ENCODE assay signal across 14 cellular contexts in genomic region chr16:20438950-20439349, GRCh38. TPM values are rescaled to one million over a fixed set of nuclear protein-coding genes. Genes with fewer than 3 reads are reported as not detected.
A peak's percentile ranks its signal among the peaks of the same experiment; 100 is the strongest.
DNase-seq lines count a peak whose midpoint lies in the region; ATAC-seq and TF ChIP-seq lines count a peak whose summit lies in the region.
"Not testable (repeated sequence)": the region's sequence is repeated elsewhere in the genome, so short reads cannot be mapped to it uniquely, and the experiment has no call there.
"Had no signal": no experiment of that assay in that cellular context is flagged by ENCODE, and none has a peak within 500 bp of the region (broad histone marks: within the 10 kb centered on the region; RNA-seq: fewer than 3 reads in every experiment).

No MANE protein-coding gene starts in this region.

- H3K27me3 Mint-ChIP-seq in chondrocyte (ENCODE audit: low read depth), result not testable (repeated sequence)

- not testable (repeated sequence) for TF ChIP-seq CTCF in RWPE2 (IDR thresholded peaks at IDR 0.05; ENCODE audit: poor library complexity, severe bottlenecking); chondrocyte (IDR thresholded peaks at IDR 0.05); right lobe of liver (IDR thresholded peaks at IDR 0.05); prostate gland (IDR thresholded peaks at IDR 0.05); uterus (IDR thresholded peaks at IDR 0.05)

- intact Hi-C loops in Right ventricle myocardium inferior (cut with DNase I); right lobe of liver (cut with DNase I); prostate gland (cut with DNase I); uterus (cut with DNase I; ENCODE audit: low total_unique reads): not testable (repeated sequence)

- ATAC-seq in RWPE2 (ENCODE audit: low read depth) (peak; percentile 41; the same call in 2 of the 3 replicates), Right ventricle myocardium inferior (peak; percentile 32), right lobe of liver (peak; percentile 2 to 29 (median 12))

- H3K27ac ChIP-seq in RWPE2 (ENCODE audit: poor library complexity, severe bottlenecking) (peak overlapping the region; percentile 49), right lobe of liver (peak overlapping the region in 2 of 3 donors; percentile 81 to 89), prostate gland (peak overlapping the region; percentile 65 to 70), stomach smooth muscle (ENCODE audit: low read length) (peak overlapping the region; percentile 31), uterus (peak overlapping the region; percentile 82 to 84)

- not testable (repeated sequence) for DNase-seq in RWPE2 (ENCODE audit: low spot score); chondrocyte (ENCODE audit: low spot score); Right ventricle myocardium inferior (ENCODE audit: missing footprints); right lobe of liver; prostate gland (ENCODE audit: low spot score); uterus

- WGBS in right lobe of liver (ENCODE audit: insufficient coverage, low coverage, low lambda C conversion rate, missing lambda C conversion rate), result no CpG with 5 or more reads among the region's 2 CpGs
- 14% methylated on average over 1 of the region's 2 CpGs for WGBS in prostate gland

- TF ChIP-seq POLR2A in right lobe of liver (IDR thresholded peaks at IDR 0.05); prostate gland (IDR thresholded peaks at IDR 0.05); uterus (IDR thresholded peaks at IDR 0.05): not testable (repeated sequence)

- H3K36me3 ChIP-seq in RWPE2 (ENCODE audit: low read depth); right lobe of liver; prostate gland; stomach smooth muscle (ENCODE audit: control insufficient read depth in 2 of 2, insufficient read depth in 2 of 2, low read length in 2 of 2); uterus: not testable (repeated sequence)

- H3K4me1 Mint-ChIP-seq in chondrocyte (ENCODE audit: low read depth), result peaks cover 59% of the 10 kb centered on the region

- not testable (repeated sequence) for H3K4me3 ChIP-seq in RWPE2 (ENCODE audit: severe bottlenecking); right lobe of liver; prostate gland; stomach smooth muscle (ENCODE audit: low read length in 2 of 2); uterus

- H3K27me3 ChIP-seq in RWPE2 (ENCODE audit: insufficient read depth, poor library complexity, severe bottlenecking); right lobe of liver; prostate gland (replicated peaks; ENCODE audit: insufficient read depth); stomach smooth muscle (ENCODE audit: control insufficient read depth in 1 of 2, insufficient read depth in 2 of 2, low read length in 2 of 2); uterus: not testable (repeated sequence)

- not testable (repeated sequence) for H3K9me3 ChIP-seq in RWPE2 (ENCODE audit: severe bottlenecking); right lobe of liver; prostate gland; stomach smooth muscle (ENCODE audit: control insufficient read depth in 2 of 2, low read length in 2 of 2); uterus

- not testable (repeated sequence) for H3K4me1 ChIP-seq in RWPE2 (ENCODE audit: insufficient read depth, poor library complexity, severe bottlenecking); prostate gland (replicated peaks); stomach smooth muscle (ENCODE audit: control insufficient read depth, insufficient read depth, low read length); uterus
- peaks cover 0 to 28% (median 13%) of the 10 kb centered on the region in 4 donors for H3K4me1 ChIP-seq in right lobe of liver

- H3K27ac Mint-ChIP-seq in chondrocyte (ENCODE audit: unreplicated experiment), result peak overlapping the region; percentile 96

- H3K4me3 Mint-ChIP-seq in chondrocyte (ENCODE audit: unreplicated experiment), result not testable (repeated sequence)

- H3K9ac ChIP-seq in stomach smooth muscle (ENCODE audit: low read length in 2 of 2), result not testable (repeated sequence)

- not testable (repeated sequence) for H3K9me3 Mint-ChIP-seq in chondrocyte (ENCODE audit: low read depth)

- H3K36me3 Mint-ChIP-seq in chondrocyte (ENCODE audit: low read depth), result not testable (repeated sequence)

RNA-seq across cellular contexts. Expression of gene ACSM2A, which starts 12.4 kb away (rescaled TPM):
- 0.21 TPM in 1 of 3 replicates, not detected in the others for total RNA-seq in chondrocyte
- total RNA-seq in Right ventricle myocardium inferior, result not detected
- 100 to 1,000 TPM; 120 to 532 (median 241) TPM for total RNA-seq in right lobe of liver
- under 1 TPM in 1 of 2 donors, not detected in 1; 0.17 TPM for total RNA-seq in prostate gland
- total RNA-seq in uterus, result not detected
- total RNA-seq: A172; B cell; CD4-positive, CD25-positive, alpha-beta regulatory T cell; CD8-positive, alpha-beta memory T cell; G401; H1; H9 had no signal

RNA-seq across cellular contexts. Expression of gene ACSM5, which starts 29.6 kb away (rescaled TPM):
- total RNA-seq in chondrocyte (0.99 to 2.1 TPM (median 1.7 TPM) in 3 replicates), Right ventricle myocardium inferior (1.5 TPM), right lobe of liver (100 to 1,000 TPM in 4 of 6 experiments, 10 to 100 TPM in 2; 45.8 to 231 (median 151) TPM), prostate gland (1 to 10 TPM; 1.1 to 9.7 TPM), uterus (1 to 10 TPM in 1 of 4 donors, under 1 TPM in 1, not detected in 2; 0.51 to 2.0 TPM)
- total RNA-seq: A172; B cell; CD4-positive, CD25-positive, alpha-beta regulatory T cell; CD8-positive, alpha-beta memory T cell; G401; H1; H9 had no signal

RNA-seq across cellular contexts. Expression of gene PDILT, which starts 34.4 kb away (rescaled TPM):
- total RNA-seq in chondrocyte (not detected in 3 replicates), Right ventricle myocardium inferior (not detected), right lobe of liver (not detected), prostate gland (1 to 10 TPM in 1 of 2 donors, under 1 TPM in 1; 0.87 to 2.4 TPM), uterus (not detected)
- total RNA-seq: A172; B cell; CD4-positive, CD25-positive, alpha-beta regulatory T cell; CD8-positive, alpha-beta memory T cell; G401; H1; H9 had no signal

Comparison
In these comparisons a context has a peak if more than half of its experiments do, and no peak if none do; other contexts are left out.
1. H3K27ac ChIP-seq: peak in every context shown above with its lines; median percentile 85 in right lobe of liver; 83 in uterus; 68 in prostate gland; 49 in RWPE2; 31 in stomach smooth muscle.
2. RNA of gene ACSM2A, which starts 12.4 kb away (total RNA-seq): 120 to 532 TPM in right lobe of liver; 0.17 TPM in prostate gland, 0.21 TPM in chondrocyte, not detected in Right ventricle myocardium inferior (single experiment) and not detected in uterus; every median in the first group is over 10 times any median in the second.
3. RNA of gene ACSM5, which starts 29.6 kb away (total RNA-seq): 45.8 to 231 TPM in right lobe of liver; 1.1 to 9.7 TPM in prostate gland, 0.99 to 2.1 TPM in chondrocyte, 1.5 TPM in Right ventricle myocardium inferior (single experiment) and 0.51 to 2.0 TPM in uterus; every median in the first group is over 4 times any median in the second.
4. Peak in every context shown above with its lines, with median percentiles within 50 percentile points of each other: ATAC-seq.